In the genomic region with DNA sequence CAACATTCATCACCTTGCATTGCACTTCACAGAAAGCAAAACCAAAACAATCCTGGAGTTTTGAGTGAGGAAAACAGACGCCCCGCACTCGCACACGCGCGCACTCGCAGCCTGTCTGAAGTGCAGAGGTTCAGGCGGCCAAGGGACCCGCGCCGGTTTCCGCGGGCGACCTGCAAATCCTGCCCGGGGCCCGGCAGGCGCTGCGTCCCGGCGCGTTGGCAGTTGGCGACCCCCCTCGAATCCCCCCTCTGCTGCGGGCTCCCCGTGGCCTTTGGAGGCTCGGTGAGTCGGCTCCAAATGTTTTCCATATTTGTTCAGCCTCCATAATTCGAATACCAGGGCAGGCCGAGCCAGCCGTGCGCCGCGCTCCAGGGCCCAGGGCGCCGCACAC, we compare ENCODE assay signal across 9 cellular contexts. TPM values are rescaled to one million over a fixed set of nuclear protein-coding genes. Genes with fewer than 3 reads are reported as not detected.
DNase-seq lines count a peak whose midpoint lies in the region; FAIRE-seq and TF ChIP-seq lines count a peak whose summit lies in the region.
"Had no signal": no experiment of that assay in that cellular context is flagged by ENCODE, and none has a peak within 500 bp of the region (broad histone marks: within the 10 kb centered on the region; RNA-seq: fewer than 3 reads in every experiment).

A gene with protein sequence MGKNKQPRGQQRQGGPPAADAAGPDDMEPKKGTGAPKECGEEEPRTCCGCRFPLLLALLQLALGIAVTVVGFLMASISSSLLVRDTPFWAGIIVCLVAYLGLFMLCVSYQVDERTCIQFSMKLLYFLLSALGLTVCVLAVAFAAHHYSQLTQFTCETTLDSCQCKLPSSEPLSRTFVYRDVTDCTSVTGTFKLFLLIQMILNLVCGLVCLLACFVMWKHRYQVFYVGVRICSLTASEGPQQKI (plus strand): TSS at position 324 of the 391 bp plus-strand sequence. CDS start 100 bp downstream, outside the sequence.

- peak; percentile 71 for FAIRE-seq in HTR-8/SVneo (lab: Jason Lieb, UNC)

- H3K36me3 Mint-ChIP-seq in activated T-cell treated with anti-CD3 and anti-CD28 coated beads, Interleukin-2, amount 50 U/mL, for 24 hours (ENCODE audit: low read depth): no peaks in the 10 kb centered on the region

- H3K9ac ChIP-seq in adipocyte (ENCODE audit: low read length): peak within 1 kb of the TSS; percentile 85

- H3K4me3 Mint-ChIP-seq in activated T-cell treated with anti-CD3 and anti-CD28 coated beads, Interleukin-2, amount 50 U/mL, for 24 hours: peak within 1 kb of the TSS; percentile 70

- H3K36me3 ChIP-seq in adipocyte (ENCODE audit: control insufficient read depth, insufficient read depth, low read length, severe bottlenecking) (no peaks in the 10 kb centered on the region), right atrium auricular region (no peaks in the 10 kb centered on the region), ovary (no peaks in the 10 kb centered on the region)

- intact Hi-C loops in ovary (cut with DNase I): loop anchor here in 3 of 4 donors (5.0 to 10.0 kb wide), 4 partner anchors 68 to 120 kb away; a partner anchor contains a TSS

- peaks cover 9% of the 10 kb centered on the region for H3K4me1 Mint-ChIP-seq in activated T-cell treated with anti-CD3 and anti-CD28 coated beads, Interleukin-2, amount 50 U/mL, for 24 hours (ENCODE audit: low read depth)

- no peak for TF ChIP-seq POLR2A in ovary (IDR thresholded peaks at IDR 0.05)

- no peaks in the 10 kb centered on the region for H3K9me3 ChIP-seq in adipocyte (ENCODE audit: control insufficient read depth, low read length)
- no peaks in the 10 kb centered on the region for H3K9me3 ChIP-seq in right atrium auricular region
- H3K9me3 ChIP-seq in ovary: no peaks in the 10 kb centered on the region

- TF ChIP-seq CTCF in right atrium auricular region (IDR thresholded peaks at IDR 0.05): no peak
- no peak for TF ChIP-seq CTCF in ovary (IDR thresholded peaks at IDR 0.05)

- H3K9me3 Mint-ChIP-seq in activated T-cell treated with anti-CD3 and anti-CD28 coated beads, Interleukin-2, amount 50 U/mL, for 24 hours: no peaks in the 10 kb centered on the region

- H3K27ac ChIP-seq in right atrium auricular region: peak within 1 kb of the TSS; percentile 89 to 92
- H3K27ac ChIP-seq in ovary: peak within 1 kb of the TSS; percentile 72 to 86
- H3K27ac ChIP-seq: epithelial cell of prostate had no signal

- WGBS in ovary, 3 donors: 0 to 1% (median 0%) methylated on average over 33 to 35 of the region's 35 CpGs

- H3K27me3 ChIP-seq in adipocyte (replicated peaks; ENCODE audit: control insufficient read depth, insufficient read depth, low read length): no peaks in the 10 kb centered on the region
- no peaks in the 10 kb centered on the region for H3K27me3 ChIP-seq in right atrium auricular region
- no peaks in the 10 kb centered on the region for H3K27me3 ChIP-seq in ovary

- TF ChIP-seq EP300 in ovary (IDR thresholded peaks at IDR 0.05): no peak

- H3K4me1 ChIP-seq in adipocyte (ENCODE audit: control insufficient read depth, insufficient read depth, low read length): peaks cover 36% of the 10 kb centered on the region
- peaks cover 0 to 35% of the 10 kb centered on the region in 2 donors for H3K4me1 ChIP-seq in right atrium auricular region
- peaks cover 7% of the 10 kb centered on the region for H3K4me1 ChIP-seq in ovary (ENCODE audit: insufficient read depth)

- peak; percentile 34 for DNase-seq in activated T-cell treated with anti-CD3 and anti-CD28 coated beads, Interleukin-2, amount 50 U/mL, for 24 hours
- no peak for DNase-seq in activated T-cell treated with anti-CD3 and anti-CD28 coated beads for 4 hours
- DNase-seq in HTR-8/SVneo (ENCODE audit: insufficient read length, low spot score): peak; percentile 41
- peak; percentile 73 for DNase-seq in adipocyte (ENCODE audit: low read depth)
- DNase-seq in right atrium auricular region (ENCODE audit: low spot score): peak; percentile 73
- DNase-seq in ovary: peak; percentile 77 to 86 (median 84)
- no peak for DNase-seq in NCI-H1694 treated with DMSO at 0.1 percent for 48 hours (lab: John Stamatoyannopoulos, UW)
- DNase-seq in effector CD8-positive, alpha-beta T cell (lab: John Stamatoyannopoulos, UW): no peak

- H3K4me3 ChIP-seq in adipocyte (ENCODE audit: low read length): peak within 1 kb of the TSS; percentile 83
- peak within 1 kb of the TSS; percentile 67 to 70 for H3K4me3 ChIP-seq in right atrium auricular region
- H3K4me3 ChIP-seq in ovary: peak within 1 kb of the TSS; percentile 59

- peaks cover 77% of the 10 kb centered on the region for H3K27me3 Mint-ChIP-seq in activated T-cell treated with anti-CD3 and anti-CD28 coated beads, Interleukin-2, amount 50 U/mL, for 24 hours

- no peak within 1 kb of the TSS for H3K27ac Mint-ChIP-seq in activated T-cell treated with anti-CD3 and anti-CD28 coated beads, Interleukin-2, amount 50 U/mL, for 24 hours

RNA-seq across cellular contexts. Expression of the gene that starts here (rescaled TPM):
- 10 to 100 TPM; 52.4 to 61.1 TPM for total RNA-seq in right atrium auricular region
- 10 to 100 TPM; 21.2 to 68.0 (median 44.2) TPM for total RNA-seq in ovary
- 10 to 100 TPM; 17.0 to 32.8 TPM for polyA plus RNA-seq in ovary

Comparison
In these comparisons a context has a peak if more than half of its experiments do, and no peak if none do; other contexts are left out.
1. DNase-seq: peak in activated T-cell treated with anti-CD3 and anti-CD28 coated beads, Interleukin-2, amount 50 U/mL, for 24 hours (single experiment), HTR-8/SVneo (single experiment), adipocyte (single experiment), right atrium auricular region (single experiment) and ovary (5 of 5); none in activated T-cell treated with anti-CD3 and anti-CD28 coated beads for 4 hours (single experiment), NCI-H1694 treated with DMSO at 0.1 percent for 48 hours (single experiment) and effector CD8-positive, alpha-beta T cell (single experiment).
2. Peak in every context shown above with its lines, with median percentiles within 50 percentile points of each other: H3K4me3 ChIP-seq.